In the genomic region with DNA sequence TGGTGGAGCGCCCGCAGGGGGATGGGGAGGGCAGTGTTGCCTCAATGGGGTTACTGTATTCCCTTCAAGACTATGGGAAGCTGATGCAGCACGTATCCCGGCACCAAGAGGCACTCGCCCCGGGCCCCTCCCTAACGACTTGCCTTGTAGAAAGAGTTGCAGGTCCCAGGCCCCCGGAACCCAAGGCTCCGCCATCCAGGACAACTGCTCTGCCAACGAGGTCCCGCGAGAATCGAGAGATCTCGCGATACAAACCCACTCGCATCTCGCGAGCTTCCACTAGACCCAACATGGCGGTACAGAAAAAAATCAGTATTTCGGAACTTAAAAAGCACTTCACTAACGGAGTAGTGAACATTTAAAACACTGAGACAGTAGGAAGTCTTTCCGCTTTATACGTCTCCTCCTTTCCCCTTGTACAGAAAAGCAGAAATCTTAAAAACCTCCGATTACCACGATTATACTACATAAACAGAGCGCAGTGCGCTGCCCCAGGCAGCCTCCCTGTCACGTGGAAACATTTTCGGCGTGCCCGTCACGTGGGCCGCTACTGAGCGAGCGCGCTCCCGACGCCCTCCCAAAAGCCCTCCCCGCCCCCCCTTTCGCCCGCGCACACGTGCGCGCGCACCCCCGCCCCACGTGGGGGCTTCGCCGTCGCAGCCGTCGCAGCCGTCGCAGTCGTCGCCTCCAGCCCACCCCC, we compare ENCODE assay signal across 8 cellular contexts. TPM values are rescaled to one million over a fixed set of nuclear protein-coding genes. Genes with fewer than 3 reads are reported as not detected.
A peak's percentile ranks its signal among the peaks of the same experiment; 100 is the strongest.
DNase-seq lines count a peak whose midpoint lies in the region; ATAC-seq and TF ChIP-seq lines count a peak whose summit lies in the region.

Gene ZZZ3 (minus strand): TSS at position 217 of the 700 bp plus-strand sequence. CDS start 49,304 bp downstream, outside the sequence.

- peak; percentile 71 to 73 for ATAC-seq in naive thymus-derived CD8-positive, alpha-beta T cell

- H2AFZ ChIP-seq in GM23248 (peak within 1 kb of the TSS; percentile 91), fibroblast of lung (ENCODE audit: low read length) (peak within 1 kb of the TSS; percentile 98)

- peak within 1 kb of the TSS; percentile 93 to 99 (median 97) for H3K27ac Mint-ChIP-seq in naive thymus-derived CD8-positive, alpha-beta T cell

- H3K4me2 ChIP-seq in DOHH2 (ENCODE audit: low read length) (peak within 1 kb of the TSS; percentile 90), GM23248 (ENCODE audit: unreplicated experiment) (peak within 1 kb of the TSS; percentile 93), fibroblast of lung (ENCODE audit: extremely low read depth, insufficient read depth, low read length) (peak within 1 kb of the TSS; percentile 94)

- H3K9me3 ChIP-seq in DOHH2 (ENCODE audit: control insufficient read depth, insufficient read depth, low read length) = no peaks in the 10 kb centered on the region
- H3K9me3 ChIP-seq in GM23248 (ENCODE audit: low read depth) = no peaks in the 10 kb centered on the region
- H3K9me3 ChIP-seq in fibroblast of lung (ENCODE audit: control insufficient read depth, insufficient read depth, low read depth, low read length) = no peaks in the 10 kb centered on the region

- no peaks in the 10 kb centered on the region for H3K27me3 Mint-ChIP-seq in naive thymus-derived CD8-positive, alpha-beta T cell

- POLR2A ChIA-PET in naive thymus-derived CD8-positive, alpha-beta T cell (lab: Charles Lee) = interaction anchor here (0.5 to 3.1 kb wide), 16 partner anchors 11 to 1896 kb away, joined by 3 to 28 read pairs (median 4); partner anchors contain the start of genes FUBP1, MIGA1 and USP33

- WGBS in GM23248 (ENCODE audit: low coverage in 1 of 2, low lambda C conversion rate in 2 of 2, missing lambda C conversion rate in 2 of 2), 2 experiments = 0 to 1% methylated on average over 35 to 42 of the region's 57 CpGs

- no peak for TF ChIP-seq CTCF in DOHH2 (IDR thresholded peaks at IDR 0.05; ENCODE audit: low read depth, low read length, poor library complexity, severe bottlenecking)
- TF ChIP-seq CTCF in fibroblast of lung (conservative IDR thresholded peaks at IDR 0.05 in 1 of 2, IDR thresholded peaks at IDR 0.05 in 1 of 2; ENCODE audit: low read depth in 1 of 2, low read length in 2 of 2) = no peak

- H3K36me3 ChIP-seq in DOHH2 (ENCODE audit: control insufficient read depth, low read length) (peaks cover 28% of the 10 kb centered on the region), GM23248 (ENCODE audit: low read depth) (no peaks in the 10 kb centered on the region), fibroblast of lung (ENCODE audit: control insufficient read depth, insufficient read depth, low read length) (no peaks in the 10 kb centered on the region)

- H3K9me2 ChIP-seq in DOHH2 (replicated peaks; ENCODE audit: control insufficient read depth, low read length) = no peaks in the 10 kb centered on the region
- no peaks in the 10 kb centered on the region for H3K9me2 ChIP-seq in GM23248 (ENCODE audit: insufficient read depth)

- peak; percentile 96 for DNase-seq in GM23248
- DNase-seq in Kasumi-1 (lab: John Stamatoyannopoulos, UW) = peak; percentile 83 to 87
- peak; percentile 92 for DNase-seq in RPMI7951 (ENCODE audit: low read depth)
- peak; percentile 80 to 82 for DNase-seq in activated T-helper 1 cell treated with anti-CD3 and anti-CD28 coated beads, Interleukin-2, amount 50 U/mL, for 16 hours (ENCODE audit: low read depth in 1 of 2, low spot score in 1 of 2)
- DNase-seq in fibroblast of lung (ENCODE audit: low read depth in 2 of 2) = peak; percentile 88 to 97
- peak; percentile 88 to 98 (median 94) for DNase-seq in naive thymus-derived CD8-positive, alpha-beta T cell
- DNase-seq in stimulated activated naive CD4-positive, alpha-beta T cell (lab: John Stamatoyannopoulos, UW) = peak; percentile 86 to 98 (median 93)

- in situ Hi-C loops in GM23248 (cut with MboI) = loop anchor here (10.0 to 25.0 kb wide), 2 partner anchors 528 to 1520 kb away; no protein-coding TSS in a partner anchor

- H3K27me3 ChIP-seq in DOHH2 (ENCODE audit: control insufficient read depth, low read length) = no peaks in the 10 kb centered on the region
- no peaks in the 10 kb centered on the region for H3K27me3 ChIP-seq in GM23248 (replicated peaks; ENCODE audit: insufficient read depth)
- H3K27me3 ChIP-seq in fibroblast of lung (ENCODE audit: control insufficient read depth, insufficient read depth, low read length) = no peaks in the 10 kb centered on the region

- peaks cover 11% of the 10 kb centered on the region; the same call in 1 of the 2 replicates for H4K20me1 ChIP-seq in DOHH2 (ENCODE audit: control insufficient read depth, insufficient read depth, low read depth, low read length)
- H4K20me1 ChIP-seq in GM23248 (ENCODE audit: insufficient read depth) = peaks cover 10% of the 10 kb centered on the region; the same call in 1 of the 2 replicates
- no peaks in the 10 kb centered on the region for H4K20me1 ChIP-seq in fibroblast of lung (ENCODE audit: control insufficient read depth, extremely low read depth, insufficient read depth, low read length)

- H3K4me3 ChIP-seq in DOHH2 (ENCODE audit: low read length) (peak within 1 kb of the TSS; percentile 85), GM23248 (peak within 1 kb of the TSS; percentile 99), fibroblast of lung (replicated peaks in 1 of 4; ENCODE audit: control extremely low read depth in 1 of 4, insufficient read depth in 1 of 4, low read depth in 3 of 4, low read length in 4 of 4) (peak within 1 kb of the TSS; percentile 80 to 99 (median 96))

- H3K9me3 Mint-ChIP-seq in naive thymus-derived CD8-positive, alpha-beta T cell = no peaks in the 10 kb centered on the region

- H3F3A ChIP-seq in DOHH2 (ENCODE audit: control insufficient read depth, insufficient read depth) = peaks cover 8% of the 10 kb centered on the region
- peaks cover 47% of the 10 kb centered on the region for H3F3A ChIP-seq in GM23248 (ENCODE audit: insufficient read depth)

- no peaks in the 10 kb centered on the region for H3K36me3 Mint-ChIP-seq in naive thymus-derived CD8-positive, alpha-beta T cell

- H3K79me2 ChIP-seq in DOHH2 (ENCODE audit: control insufficient read depth, low read length) = peaks cover 64% of the 10 kb centered on the region
- peaks cover 48% of the 10 kb centered on the region for H3K79me2 ChIP-seq in GM23248 (ENCODE audit: insufficient read depth)
- peaks cover 48% of the 10 kb centered on the region for H3K79me2 ChIP-seq in fibroblast of lung (ENCODE audit: control insufficient read depth, insufficient read depth, low read length)

- peak within 1 kb of the TSS; percentile 86 to 95 (median 90) for H3K4me3 Mint-ChIP-seq in naive thymus-derived CD8-positive, alpha-beta T cell

- H3K4me1 Mint-ChIP-seq in naive thymus-derived CD8-positive, alpha-beta T cell = peaks cover 18 to 54% (median 48%) of the 10 kb centered on the region in 4 donors

- H3K27ac ChIP-seq in DOHH2 (ENCODE audit: low read depth, low read length) (peak within 1 kb of the TSS; percentile 86), GM23248 (peak within 1 kb of the TSS; percentile 96), fibroblast of lung (ENCODE audit: insufficient read depth, low read length) (peak within 1 kb of the TSS; percentile 98)

- H3K4me1 ChIP-seq in DOHH2 (ENCODE audit: control insufficient read depth, low read length) (peaks cover 44% of the 10 kb centered on the region), GM23248 (ENCODE audit: insufficient read depth) (peaks cover 48% of the 10 kb centered on the region), fibroblast of lung (ENCODE audit: control insufficient read depth, extremely low read depth, insufficient read depth, low read length) (peaks cover 5% of the 10 kb centered on the region)

- H3K9ac ChIP-seq in GM23248 = peak within 1 kb of the TSS; percentile 93
- H3K9ac ChIP-seq in fibroblast of lung (ENCODE audit: insufficient read depth, low read length) = peak within 1 kb of the TSS; percentile 90

RNA-seq across cellular contexts. Expression of gene ZZZ3, which starts in this region (rescaled TPM):
- total RNA-seq in GM23248 (2014; rRNA removed; shearing (Covaris generic)) = 72.6 and 117 TPM in 2 replicates
- polyA plus RNA-seq in GM23248 (2016; fragmentation: Nextera tagmentation; extraction: Ambion mirVana) (42.4 and 43.8 TPM in 2 replicates), fibroblast of lung (28.0 and 38.6 TPM in 2 replicates)
- total RNA-seq in RPMI7951 (2014; rRNA removed; shearing (Covaris generic)) = 64.0 and 64.1 TPM in 2 replicates
- 79.1 and 111 TPM in 2 replicates for total RNA-seq in fibroblast of lung
- polyA plus RNA-seq in fibroblast of lung (2012) = 21.1 and 26.7 TPM in 2 replicates
- 3.4 and 8.3 TPM in 2 replicates for polyA minus RNA-seq in fibroblast of lung (ENCODE audit: low replicate concordance)
- 10 to 100 TPM; 73.2 to 73.5 TPM for total RNA-seq in naive thymus-derived CD8-positive, alpha-beta T cell
- 10 to 100 TPM; 35.6 to 45.1 (median 36.5) TPM for polyA plus RNA-seq in naive thymus-derived CD8-positive, alpha-beta T cell

Comparison
In these comparisons a context has a peak if more than half of its experiments do, and no peak if none do; other contexts are left out.
1. Peak in every context shown above with its lines: DNase-seq, ATAC-seq, H3K4me3 ChIP-seq and H3K27ac ChIP-seq.